Comparison of ENCODE assay signal across 11 cellular contexts in genomic region chr5:1535646-1536045, GRCh38.
A peak's percentile ranks its signal among the peaks of the same experiment; 100 is the strongest.
DNase-seq lines count a peak whose midpoint lies in the region; ATAC-seq and TF ChIP-seq lines count a peak whose summit lies in the region.
"Had no signal": no experiment of that assay in that cellular context is flagged by ENCODE, and none has a peak within 500 bp of the region (broad histone marks: within the 10 kb centered on the region; RNA-seq: fewer than 3 reads in every experiment).

No MANE protein-coding gene starts in this region.

- H3K36me3 ChIP-seq in SU-DHL-6 (ENCODE audit: low read length): no peaks in the 10 kb centered on the region

- H3F3A ChIP-seq in SU-DHL-6 (ENCODE audit: insufficient read depth): peaks cover 3% of the 10 kb centered on the region; the same call in 1 of the 2 replicates

- peaks cover 25% of the 10 kb centered on the region for H3K4me1 Mint-ChIP-seq in stimulated activated naive CD8-positive, alpha-beta T cell treated with anti-CD3 and anti-CD28 coated beads, Interleukin-15, Interleukin-2, amounts not matched to agents 100 ng/mL and 50 ng/mL, for 24 hours (ENCODE audit: low read depth)
- H3K4me1 Mint-ChIP-seq in central memory CD8-positive, alpha-beta T cell: peaks cover 37% of the 10 kb centered on the region
- H3K4me1 Mint-ChIP-seq in stimulated activated naive CD8-positive, alpha-beta T cell treated with anti-CD3 and anti-CD28 coated beads, Interleukin-15, amount 100 ng/mL, for 72 hours: peaks cover 25% of the 10 kb centered on the region

- no peaks in the 10 kb centered on the region for H3K27me3 Mint-ChIP-seq in stimulated activated naive CD8-positive, alpha-beta T cell treated with anti-CD3 and anti-CD28 coated beads, Interleukin-15, Interleukin-2, amounts not matched to agents 100 ng/mL and 50 ng/mL, for 24 hours
- no peaks in the 10 kb centered on the region for H3K27me3 Mint-ChIP-seq in central memory CD8-positive, alpha-beta T cell
- no peaks in the 10 kb centered on the region for H3K27me3 Mint-ChIP-seq in stimulated activated naive CD8-positive, alpha-beta T cell treated with anti-CD3 and anti-CD28 coated beads, Interleukin-15, amount 100 ng/mL, for 72 hours

- no peaks in the 10 kb centered on the region for H3K9me3 ChIP-seq in SU-DHL-6 (ENCODE audit: insufficient read depth, low read length)

- H3K36me3 Mint-ChIP-seq in stimulated activated naive CD8-positive, alpha-beta T cell treated with anti-CD3 and anti-CD28 coated beads, Interleukin-15, Interleukin-2, amounts not matched to agents 100 ng/mL and 50 ng/mL, for 24 hours (ENCODE audit: low read depth): no peaks in the 10 kb centered on the region
- H3K36me3 Mint-ChIP-seq in central memory CD8-positive, alpha-beta T cell (ENCODE audit: insufficient read depth): peaks cover 11% of the 10 kb centered on the region

- peak overlapping the region; percentile 81 for H3K27ac Mint-ChIP-seq in stimulated activated naive CD8-positive, alpha-beta T cell treated with anti-CD3 and anti-CD28 coated beads, Interleukin-15, Interleukin-2, amounts not matched to agents 100 ng/mL and 50 ng/mL, for 24 hours
- peak overlapping the region; percentile 98 for H3K27ac Mint-ChIP-seq in central memory CD8-positive, alpha-beta T cell (ENCODE audit: low read depth)
- H3K27ac Mint-ChIP-seq in stimulated activated naive CD8-positive, alpha-beta T cell treated with anti-CD3 and anti-CD28 coated beads, Interleukin-15, amount 100 ng/mL, for 72 hours: peak overlapping the region in 1 of 2 donors; percentile 14

- H3K4me3 Mint-ChIP-seq in stimulated activated naive CD8-positive, alpha-beta T cell treated with anti-CD3 and anti-CD28 coated beads, Interleukin-15, Interleukin-2, amounts not matched to agents 100 ng/mL and 50 ng/mL, for 24 hours: peak overlapping the region; percentile 82
- peak overlapping the region; percentile 75 for H3K4me3 Mint-ChIP-seq in central memory CD8-positive, alpha-beta T cell
- peak overlapping the region; percentile 79 to 85 for H3K4me3 Mint-ChIP-seq in stimulated activated naive CD8-positive, alpha-beta T cell treated with anti-CD3 and anti-CD28 coated beads, Interleukin-15, amount 100 ng/mL, for 72 hours

- H2AFZ ChIP-seq in SU-DHL-6 (ENCODE audit: low read depth, low read length, severe bottlenecking): peak overlapping the region; percentile 65
- H2AFZ ChIP-seq: parathyroid adenoma had no signal

- no peak overlapping the region for H3K27ac ChIP-seq in SU-DHL-6 (ENCODE audit: low read depth, low read length)
- H3K27ac ChIP-seq: parathyroid adenoma, SK-N-MC had no signal

- no peak for TF ChIP-seq CTCF in SU-DHL-6 (IDR thresholded peaks at IDR 0.05; ENCODE audit: insufficient read depth, low read length, poor library complexity, severe bottlenecking)

- H3K9ac ChIP-seq in SU-DHL-6 (ENCODE audit: low read length): no peak overlapping the region
- H3K9ac ChIP-seq: parathyroid adenoma had no signal

- DNase-seq in stimulated activated naive CD8-positive, alpha-beta T cell treated with anti-CD3 and anti-CD28 coated beads, Interleukin-15, Interleukin-2, amounts not matched to agents 100 U/mL and 50 U/mL, for 24 hours: no peak
- peak in 1 of 2 donors; percentile 4 for DNase-seq in central memory CD8-positive, alpha-beta T cell (ENCODE audit: low spot score in 2 of 2)
- DNase-seq in stimulated activated naive CD8-positive, alpha-beta T cell treated with anti-CD3 and anti-CD28 coated beads, Interleukin-15, amount 100 ng/mL, for 72 hours: no peak
- no peak for DNase-seq in NCI-H2081 (lab: John Stamatoyannopoulos, UW)
- DNase-seq: NCI-H526 had no signal

- ATAC-seq in stimulated activated naive CD8-positive, alpha-beta T cell treated with anti-CD3 and anti-CD28 coated beads, Interleukin-15, Interleukin-2, amounts not matched to agents 100 U/mL and 50 U/mL, for 24 hours: no peak
- no peak for ATAC-seq in central memory CD8-positive, alpha-beta T cell (replicated peaks; ENCODE audit: extremely low read depth, poor library complexity, severe bottlenecking)
- ATAC-seq in stimulated activated naive CD8-positive, alpha-beta T cell treated with anti-CD3 and anti-CD28 coated beads, Interleukin-15, amount 100 ng/mL, for 72 hours: no peak
- ATAC-seq in HG03097 (IDR thresholded peaks at IDR 0.05; ENCODE audit: low FRiP score, unreplicated experiment): no peak
- ATAC-seq in HG02885 (IDR thresholded peaks at IDR 0.05; ENCODE audit: poor library complexity, unreplicated experiment): no peak

- no peaks in the 10 kb centered on the region for H3K9me3 Mint-ChIP-seq in stimulated activated naive CD8-positive, alpha-beta T cell treated with anti-CD3 and anti-CD28 coated beads, Interleukin-15, Interleukin-2, amounts not matched to agents 100 ng/mL and 50 ng/mL, for 24 hours
- no peaks in the 10 kb centered on the region for H3K9me3 Mint-ChIP-seq in central memory CD8-positive, alpha-beta T cell
- H3K9me3 Mint-ChIP-seq in stimulated activated naive CD8-positive, alpha-beta T cell treated with anti-CD3 and anti-CD28 coated beads, Interleukin-15, amount 100 ng/mL, for 72 hours: no peaks in the 10 kb centered on the region

- H3K4me2 ChIP-seq in SU-DHL-6 (ENCODE audit: low read depth, low read length, poor library complexity, severe bottlenecking): peak overlapping the region; percentile 62

- no peak overlapping the region for H3K4me3 ChIP-seq in SU-DHL-6 (ENCODE audit: insufficient read depth, low read length, poor library complexity, severe bottlenecking)
- H3K4me3 ChIP-seq: SK-N-MC had no signal

- no peaks in the 10 kb centered on the region for H3K27me3 ChIP-seq in SU-DHL-6 (ENCODE audit: low read length)

- H3K79me2 ChIP-seq in SU-DHL-6 (ENCODE audit: insufficient read depth, low read length): no peaks in the 10 kb centered on the region
- H3K79me2 ChIP-seq: parathyroid adenoma had no signal

- no peaks in the 10 kb centered on the region for H3K9me2 ChIP-seq in SU-DHL-6 (replicated peaks; ENCODE audit: insufficient read depth, low read length)

- no peaks in the 10 kb centered on the region for H4K20me1 ChIP-seq in SU-DHL-6 (ENCODE audit: low read depth, low read length)
